14 cellular contexts compared by ENCODE assay signal in genomic region chr13:106488075-106488474, GRCh38. TPM values are rescaled to one million over a fixed set of nuclear protein-coding genes. Genes with fewer than 3 reads are reported as not detected.
A peak's percentile ranks its signal among the peaks of the same experiment; 100 is the strongest.
DNase-seq lines count a peak whose midpoint lies in the region; ATAC-seq and TF ChIP-seq lines count a peak whose summit lies in the region.
"Had no signal": no experiment of that assay in that cellular context is flagged by ENCODE, and none has a peak within 500 bp of the region (broad histone marks: within the 10 kb centered on the region; RNA-seq: fewer than 3 reads in every experiment).

No MANE protein-coding gene starts in this region.

- H3K9me3 Mint-ChIP-seq in GM23338 (no peaks in the 10 kb centered on the region), neural progenitor cell (peaks cover 4% of the 10 kb centered on the region)
- H3K9me3 Mint-ChIP-seq in activated T-cell treated with anti-CD3 and anti-CD28 coated beads, Interleukin-2, amount 50 U/mL, for 4 hours: no peaks in the 10 kb centered on the region

- H3K4me1 Mint-ChIP-seq in GM23338: peaks cover 30% of the 10 kb centered on the region
- H3K4me1 Mint-ChIP-seq in neural progenitor cell: peaks cover 26% of the 10 kb centered on the region
- peaks cover 9% of the 10 kb centered on the region for H3K4me1 Mint-ChIP-seq in activated T-cell treated with anti-CD3 and anti-CD28 coated beads, Interleukin-2, amount 50 U/mL, for 4 hours (ENCODE audit: low read depth)

- H3K9me3 ChIP-seq in Peyer's patch: no peaks in the 10 kb centered on the region
- no peaks in the 10 kb centered on the region for H3K9me3 ChIP-seq in neural progenitor cell (ENCODE audit: low read depth)
- H3K9me3 ChIP-seq: HAP-1 had no signal

- no peak for DNase-seq in GM23338 (ENCODE audit: low spot score)
- DNase-seq in Peyer's patch: peak in 2 of 3 donors; percentile 67 to 75
- no peak for DNase-seq in epithelial cell of prostate (ENCODE audit: low read depth, low spot score)
- no peak for DNase-seq in neural progenitor cell (ENCODE audit: low spot score)
- DNase-seq in NCI-H1092 treated with DMSO at 0.1 percent for 48 hours (lab: John Stamatoyannopoulos, UW): no peak
- no peak for DNase-seq in NCI-H1930 (lab: John Stamatoyannopoulos, UW)
- DNase-seq in activated T-cell treated with anti-CD3 and anti-CD28 coated beads, Interleukin-2, amount 50 U/mL, for 4 hours: no peak
- DNase-seq: ACHN; CD4-positive, CD25-positive, alpha-beta regulatory T cell; DMS53; GOT3 had no signal

- no peak overlapping the region for H2AFZ ChIP-seq in GM23338
- H2AFZ ChIP-seq in neural progenitor cell (replicated peaks): no peak overlapping the region

- H3K36me3 Mint-ChIP-seq in GM23338 (ENCODE audit: low read depth): peaks cover 14% of the 10 kb centered on the region
- H3K36me3 Mint-ChIP-seq in neural progenitor cell: peaks cover 28% of the 10 kb centered on the region
- no peaks in the 10 kb centered on the region for H3K36me3 Mint-ChIP-seq in activated T-cell treated with anti-CD3 and anti-CD28 coated beads, Interleukin-2, amount 50 U/mL, for 4 hours (ENCODE audit: insufficient read depth)
- H3K36me3 Mint-ChIP-seq: CD4-positive, CD25-positive, alpha-beta regulatory T cell had no signal

- H3K27ac ChIP-seq in GM23338 (ENCODE audit: low read depth): no peak overlapping the region
- peak overlapping the region in 2 of 4 donors; percentile 62 to 71 for H3K27ac ChIP-seq in Peyer's patch
- H3K27ac ChIP-seq in epithelial cell of prostate: peak overlapping the region; percentile 2
- H3K27ac ChIP-seq in neural progenitor cell: peak overlapping the region; percentile 51
- H3K27ac ChIP-seq: BLaER1 treated with 17β-estradiol and CSF1 and Interleukin-3, amounts not matched to agents 10 nM and 100 nM had no signal

- H4K20me1 ChIP-seq in GM23338 (replicated peaks; ENCODE audit: insufficient read depth) (no peaks in the 10 kb centered on the region), neural progenitor cell (ENCODE audit: low read depth) (peaks cover 51% of the 10 kb centered on the region)

- H3K36me3 ChIP-seq in GM23338 (ENCODE audit: insufficient read depth) (no peaks in the 10 kb centered on the region), Peyer's patch (peaks cover 0 to 18% (median 0%) of the 10 kb centered on the region in 3 donors), neural progenitor cell (no peaks in the 10 kb centered on the region)

- H3K27ac Mint-ChIP-seq in GM23338 (no peak overlapping the region), neural progenitor cell (no peak overlapping the region)
- H3K27ac Mint-ChIP-seq: CD4-positive, CD25-positive, alpha-beta regulatory T cell had no signal

- no peak overlapping the region for H3K9ac ChIP-seq in neural progenitor cell
- H3K9ac ChIP-seq: BLaER1 treated with 17β-estradiol and CSF1 and Interleukin-3, amounts not matched to agents 10 nM and 100 nM had no signal

- ATAC-seq in GM23338 (peak; percentile 44; the same call in 1 of the 3 replicates), GM18867 (IDR thresholded peaks at IDR 0.05; ENCODE audit: unreplicated experiment) (no peak)
- ATAC-seq in activated T-cell treated with anti-CD3 and anti-CD28 coated beads, Interleukin-2, amount 50 U/mL, for 4 hours: no peak

- no peaks in the 10 kb centered on the region; the same call in 1 of the 2 replicates for H3K9me2 ChIP-seq in GM23338 (ENCODE audit: insufficient read depth)

- H3F3A ChIP-seq in GM23338 (replicated peaks; ENCODE audit: low read depth): no peaks in the 10 kb centered on the region
- peaks cover 54% of the 10 kb centered on the region for H3F3A ChIP-seq in neural progenitor cell (ENCODE audit: low read depth)

- peaks cover 9% of the 10 kb centered on the region for H3K27me3 Mint-ChIP-seq in GM23338 (ENCODE audit: insufficient read depth, low read depth, poor library complexity)
- peaks cover 3% of the 10 kb centered on the region for H3K27me3 Mint-ChIP-seq in neural progenitor cell (ENCODE audit: insufficient read depth, low read depth)
- peaks cover 63% of the 10 kb centered on the region for H3K27me3 Mint-ChIP-seq in activated T-cell treated with anti-CD3 and anti-CD28 coated beads, Interleukin-2, amount 50 U/mL, for 4 hours (ENCODE audit: low read depth)

- H3K4me2 ChIP-seq in GM23338 (no peak overlapping the region), neural progenitor cell (no peak overlapping the region)
- H3K4me2 ChIP-seq: BLaER1 treated with 17β-estradiol and CSF1 and Interleukin-3, amounts not matched to agents 10 nM and 100 nM had no signal

- H3K4me3 ChIP-seq in GM23338 (no peak overlapping the region), Peyer's patch (no peak overlapping the region), neural progenitor cell (no peak overlapping the region)
- H3K4me3 ChIP-seq: BLaER1 treated with 17β-estradiol and CSF1 and Interleukin-3, amounts not matched to agents 10 nM and 100 nM; HAP-1 had no signal

- TF ChIP-seq CTCF in GM23338 (conservative IDR thresholded peaks at IDR 0.05; ENCODE audit: low read depth in 2 of 2) (no peak), Peyer's patch (IDR thresholded peaks at IDR 0.05) (no peak), neural progenitor cell (IDR thresholded peaks at IDR 0.05) (no peak)

- no peak for TF ChIP-seq POLR2A in Peyer's patch (IDR thresholded peaks at IDR 0.05)

- no peak overlapping the region for H3K4me3 Mint-ChIP-seq in GM23338
- no peak overlapping the region for H3K4me3 Mint-ChIP-seq in neural progenitor cell
- H3K4me3 Mint-ChIP-seq in activated T-cell treated with anti-CD3 and anti-CD28 coated beads, Interleukin-2, amount 50 U/mL, for 4 hours: no peak overlapping the region
- H3K4me3 Mint-ChIP-seq: CD4-positive, CD25-positive, alpha-beta regulatory T cell had no signal

- H3K79me2 ChIP-seq in GM23338 (replicated peaks; ENCODE audit: insufficient read depth) (no peaks in the 10 kb centered on the region), neural progenitor cell (ENCODE audit: low read depth) (peaks cover 17% of the 10 kb centered on the region)

- no peaks in the 10 kb centered on the region for H3K27me3 ChIP-seq in GM23338 (ENCODE audit: insufficient read depth)
- H3K27me3 ChIP-seq in Peyer's patch: no peaks in the 10 kb centered on the region
- no peaks in the 10 kb centered on the region for H3K27me3 ChIP-seq in neural progenitor cell
- H3K27me3 ChIP-seq: BLaER1 treated with 17β-estradiol and CSF1 and Interleukin-3, amounts not matched to agents 10 nM and 100 nM had no signal

- H3K4me1 ChIP-seq in GM23338 (ENCODE audit: insufficient read depth) (peaks cover 9% of the 10 kb centered on the region; the same call in 1 of the 2 replicates), Peyer's patch (peaks cover 0 to 20% (median 0%) of the 10 kb centered on the region in 4 donors), neural progenitor cell (no peaks in the 10 kb centered on the region)
- H3K4me1 ChIP-seq: HAP-1 had no signal

TF ChIP-seq in GM23338, 12 proteins besides CTCF, POLR2A, EP300 and RAD21 (continues in another document):
- TF ChIP-seq EZH2phosphoT487 (IDR thresholded peaks at IDR 0.05; ENCODE audit: unreplicated experiment) (no peak), NANOG (IDR thresholded peaks at IDR 0.05; ENCODE audit: borderline replicate concordance) (no peak), ZNF114 (CRISPR knock-in tag; IDR thresholded peaks at IDR 0.05) (no peak), EZH2 (IDR thresholded peaks at IDR 0.05; ENCODE audit: low read depth, unreplicated experiment) (no peak), ETS1 (IDR thresholded peaks at IDR 0.05) (no peak), STAT1 (IDR thresholded peaks at IDR 0.05; ENCODE audit: unreplicated experiment) (no peak)

RNA-seq across cellular contexts. Expression of gene EFNB2, which starts 47.4 kb away (rescaled TPM):
- 8.3 and 10.9 TPM in 2 replicates for total RNA-seq in GM23338 (2014; rRNA removed; shearing (Covaris generic))
- 5.5 and 5.7 TPM in 2 replicates for polyA plus RNA-seq in GM23338 (2016; fragmentation: Nextera tagmentation; extraction: Ambion mirVana)
- total RNA-seq in Peyer's patch (10 to 100 TPM in 3 of 4 donors, 1 to 10 TPM in 1; 5.8 to 38.9 (median 30.2) TPM), neural progenitor cell (ENCODE audit: low replicate concordance) (88.7 and 101 TPM in 2 replicates)
- under 1 TPM; 0.22 to 0.30 (median 0.29) TPM for total RNA-seq in activated T-cell treated with anti-CD3 and anti-CD28 coated beads, Interleukin-2, amount 50 U/mL, for 4 hours

Comparison
In these comparisons a context has a peak if more than half of its experiments do, and no peak if none do; other contexts are left out.
1. DNase-seq: peak in Peyer's patch (2 of 3); none in GM23338 (single experiment), epithelial cell of prostate (single experiment), neural progenitor cell (single experiment), NCI-H1092 treated with DMSO at 0.1 percent for 48 hours (single experiment), NCI-H1930 (0 of 2) and activated T-cell treated with anti-CD3 and anti-CD28 coated beads, Interleukin-2, amount 50 U/mL, for 4 hours (single experiment).